ENCODE assay signal across 21 cellular contexts in the genomic region with DNA sequence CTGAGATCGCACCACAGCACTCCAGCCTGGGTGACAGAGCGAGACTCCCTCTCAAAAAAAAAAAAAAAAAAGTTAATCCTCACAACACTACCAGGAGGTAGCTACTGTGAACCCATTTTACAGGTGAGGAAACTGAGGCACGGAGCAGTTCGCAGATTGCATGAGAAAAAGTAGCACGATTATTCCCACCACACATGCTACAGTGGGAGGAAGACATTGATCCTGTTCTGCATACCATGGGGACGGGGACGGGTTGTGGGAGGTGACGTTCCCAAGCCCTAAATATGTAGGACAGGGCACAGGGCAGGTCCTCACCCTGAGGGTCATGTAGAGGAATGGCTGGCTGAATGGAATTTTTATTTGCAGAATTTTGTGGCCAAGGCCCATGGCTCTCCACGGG. TPM values are rescaled to one million over a fixed set of nuclear protein-coding genes. Genes with fewer than 3 reads are reported as not detected.
DNase-seq lines count a peak whose midpoint lies in the region; ATAC-seq, FAIRE-seq and TF ChIP-seq lines count a peak whose summit lies in the region.
"Had no signal": no experiment of that assay in that cellular context is flagged by ENCODE, and none has a peak within 500 bp of the region (broad histone marks: within the 10 kb centered on the region; RNA-seq: fewer than 3 reads in every experiment).

No MANE protein-coding gene starts in this region.

- intact Hi-C loops in K562 (cut with micrococcal nuclease) (no loop called here), prostate gland (cut with DNase I) (no loop called here)

- FAIRE-seq in GM12891 (lab: Jason Lieb, UNC) (no peak), K562 (lab: Jason Lieb, UNC) (no peak)
- FAIRE-seq: A204.1, D721Med, G401.6, GM19239, H1 had no signal

- POLR2A ChIA-PET in HEK293 (lab: Yijun Ruan, JAX), result no interaction called here
- POLR2A ChIA-PET in K562 (lab: Yijun Ruan, JAX), result no interaction called here

- no peaks in the 10 kb centered on the region for H3K79me2 ChIP-seq in K562 (ENCODE audit: control insufficient read depth, insufficient read depth, low read length)

- DNase-seq in GM12891 (ENCODE audit: insufficient read length, low spot score) (no peak), K562 (ENCODE audit: extremely low read depth in 1 of 4, low spot score in 3 of 4) (no peak), prostate gland (ENCODE audit: low spot score) (no peak), 8988T (no peak), SKM-1 (lab: John Stamatoyannopoulos, UW; ENCODE audit: unreplicated experiment) (no peak)
- DNase-seq: ACHN; Caco-2; CD4-positive, alpha-beta T cell; H9; IMR-90; KBM-7 had no signal

- CTCF ChIA-PET in HEK293 (lab: Yijun Ruan, JAX), result no interaction called here
- CTCF ChIA-PET in K562 (lab: Yijun Ruan, JAX; ENCODE audit: low intra/inter-chr PET ratio), result no interaction called here

- H3K27me3 ChIP-seq in K562 (ENCODE audit: control insufficient read depth in 2 of 2, insufficient read depth in 2 of 2, low read length in 2 of 2), result peaks cover 12 to 24% of the 10 kb centered on the region in 2 experiments; a peak in 3 of 5 replicates
- H3K27me3 ChIP-seq in prostate gland (replicated peaks; ENCODE audit: insufficient read depth), result no peaks in the 10 kb centered on the region

- no peaks in the 10 kb centered on the region for H3K9me3 ChIP-seq in HEK293 (ENCODE audit: control insufficient read depth, insufficient read depth, low read depth, low read length)
- no peaks in the 10 kb centered on the region for H3K9me3 ChIP-seq in K562 (replicated peaks; ENCODE audit: control insufficient read depth, insufficient read depth, low read depth, low read length)
- H3K9me3 ChIP-seq in prostate gland, result no peaks in the 10 kb centered on the region
- H3K9me3 ChIP-seq: Caco-2 had no signal

- TF ChIP-seq CTCF in HEK293 (tag by site-specific recombination; IDR thresholded peaks at IDR 0.05), result no peak
- TF ChIP-seq CTCF in K562 (IDR thresholded peaks at IDR 0.05 in 2 of 3, conservative IDR thresholded peaks at IDR 0.05 in 1 of 3; ENCODE audit: insufficient read depth in 2 of 3, low read depth in 1 of 3, low read length in 3 of 3), result no peak
- no peak for TF ChIP-seq CTCF in prostate gland (IDR thresholded peaks at IDR 0.05)

- no peaks in the 10 kb centered on the region for H3K36me3 ChIP-seq in HEK293 (ENCODE audit: control insufficient read depth in 2 of 2, insufficient read depth in 1 of 2, low read length in 2 of 2)
- H3K36me3 ChIP-seq in K562 (ENCODE audit: control insufficient read depth, insufficient read depth, low read length), result no peaks in the 10 kb centered on the region
- no peaks in the 10 kb centered on the region for H3K36me3 ChIP-seq in prostate gland

- no peak overlapping the region for H3K9ac ChIP-seq in K562 (ENCODE audit: insufficient read depth in 1 of 2, low read depth in 2 of 2, low read length in 2 of 2)

- no peaks in the 10 kb centered on the region for H3K9me1 ChIP-seq in K562 (ENCODE audit: control insufficient read depth, insufficient read depth, low read length)

- no peak for TF ChIP-seq EP300 in K562 (IDR thresholded peaks at IDR 0.05; ENCODE audit: low read length)

- H3K4me3 ChIP-seq in HEK293 (ENCODE audit: low read depth, low read length), result no peak overlapping the region
- no peak overlapping the region for H3K4me3 ChIP-seq in K562
- no peak overlapping the region for H3K4me3 ChIP-seq in prostate gland

- WGBS in K562 (ENCODE audit: insufficient coverage, low coverage, missing lambda C conversion rate), result 3% methylated on average over 9 of the region's 9 CpGs
- 78% methylated on average over 9 of the region's 9 CpGs for WGBS in prostate gland

- peak; percentile 44; the same call in 1 of the 2 replicates for TF ChIP-seq POLR2A in GM12891 (IDR thresholded peaks at IDR 0.05; ENCODE audit: low read depth, low read length)
- TF ChIP-seq POLR2A in K562 (conservative IDR thresholded peaks at IDR 0.05), result no peak
- no peak for TF ChIP-seq POLR2A in prostate gland (IDR thresholded peaks at IDR 0.05)

- in situ Hi-C loops in K562 (cut with MboI), result no loop called here

- no peak overlapping the region for H3K4me2 ChIP-seq in K562 (ENCODE audit: insufficient read depth, low read length)

- no peak overlapping the region for H3K27ac ChIP-seq in HEK293 (ENCODE audit: extremely low read depth, low read depth, low read length)
- H3K27ac ChIP-seq in K562 (ENCODE audit: extremely low read depth, low read depth, low read length), result no peak overlapping the region
- H3K27ac ChIP-seq in prostate gland, result no peak overlapping the region
- H3K27ac ChIP-seq: C4-2B, HL-60 had no signal

- no peak overlapping the region for H2AFZ ChIP-seq in K562 (ENCODE audit: low read depth, low read length)

- no peaks in the 10 kb centered on the region for H4K20me1 ChIP-seq in K562 (replicated peaks; ENCODE audit: control insufficient read depth, insufficient read depth, low read length)

- no TSS peak for BruUV-seq in K562 (replicated peaks; lab: Mats Ljungman, UMichigan)

- H3K4me1 ChIP-seq in HEK293 (ENCODE audit: control insufficient read depth, insufficient read depth, low read length), result no peaks in the 10 kb centered on the region
- H3K4me1 ChIP-seq in K562 (replicated peaks in 1 of 2; ENCODE audit: control insufficient read depth in 2 of 2, insufficient read depth in 2 of 2, low read length in 2 of 2), result no peaks in the 10 kb centered on the region
- no peaks in the 10 kb centered on the region for H3K4me1 ChIP-seq in prostate gland (replicated peaks)
- H3K4me1 ChIP-seq: Caco-2 had no signal

- TF ChIP-seq RAD21 in K562 (CRISPR knock-in tag; conservative IDR thresholded peaks at IDR 0.05 in 1 of 2, IDR thresholded peaks at IDR 0.05 in 1 of 2), result no peak

- no peak for ATAC-seq in K562

TF ChIP-seq in GM12891, 5 proteins besides CTCF, POLR2A, EP300 and RAD21:
- TF ChIP-seq POLR2AphosphoS5 (IDR thresholded peaks at IDR 0.05; ENCODE audit: low read depth, low read length), result peak; percentile 55
- TF ChIP-seq TAF1 (IDR thresholded peaks at IDR 0.05; ENCODE audit: low read depth, low read length), result no peak
TF ChIP-seq in GM12891: peak in this region for 1.

TF ChIP-seq in HEK293, 187 proteins besides CTCF, POLR2A, EP300 and RAD21 (continues in another document):
- TF ChIP-seq ZFHX2 (tag by site-specific recombination; conservative IDR thresholded peaks at IDR 0.05) (no peak), ZNF837 (tag by site-specific recombination; IDR thresholded peaks at IDR 0.05) (no peak), ZNF175 (tag by site-specific recombination; IDR thresholded peaks at IDR 0.05) (no peak)

TF ChIP-seq in K562, 482 proteins besides CTCF, POLR2A, EP300 and RAD21:
- TF ChIP-seq OTX1 (CRISPR knock-in tag; IDR thresholded peaks at IDR 0.05) (no peak), BCOR (IDR thresholded peaks at IDR 0.05) (peak; percentile 87), RBM25 (IDR thresholded peaks at IDR 0.05; ENCODE audit: low read depth, low read length, severe bottlenecking) (peak; percentile 31)

RNA-seq across cellular contexts. Expression of a gene that starts 23.7 kb away (rescaled TPM):
- polyA plus RNA-seq in GM12891 (2012; ENCODE audit: low read depth, missing spikeins), result 60.4 TPM
- total RNA-seq in K562 (2011; cell fraction: chromatin; rRNA removed; ENCODE audit: low replicate concordance), result not detected in 2 replicates
- not detected in 2 replicates for total RNA-seq in K562 (2011; cell fraction: nucleolus; rRNA removed)
- not detected in 2 replicates for total RNA-seq in K562 (2011; cell fraction: nucleoplasm; rRNA removed)
- total RNA-seq in K562 (2014; rRNA removed) (not detected in 2 replicates), K562 (2014; rRNA removed; fragmentation: Illumina TruSeq; extraction: Trizol) (not detected in 2 replicates), K562 (2015; rRNA removed; fragmentation: Illumina TruSeq; extraction: Trizol) (not detected in 2 replicates), K562 (2021) (not detected in 2 replicates), prostate gland (1 to 10 TPM in 1 of 2 donors, under 1 TPM in 1; 0.14 to 1.0 TPM)
- polyA plus RNA-seq in K562 (2011; rRNA removed) (0.03 TPM in 1 of 2 replicates, not detected in the other), K562 (2014; fragmentation: Illumina TruSeq; extraction: Trizol) (not detected in 2 replicates), K562 (2014; fragmentation: Nextera tagmentation; extraction: Ambion mirVana) (not detected), K562 (2014; rRNA removed) (not detected in 2 replicates)
- polyA plus RNA-seq in K562 (2011; cell fraction: cytosol; rRNA removed), result not detected in 2 replicates
- not detected in 2 replicates for polyA plus RNA-seq in K562 (2011; cell fraction: nucleus; rRNA removed)
- polyA plus RNA-seq in K562 (2012), result not detected in 2 replicates
- polyA minus RNA-seq in K562 (2011; rRNA and poly(A)+ RNA removed), result not detected in 2 replicates
- not detected in 2 replicates for polyA minus RNA-seq in K562 (2011; cell fraction: cytosol; rRNA and poly(A)+ RNA removed)
- not detected in 2 replicates for polyA minus RNA-seq in K562 (2011; cell fraction: nucleus; rRNA and poly(A)+ RNA removed)
- total RNA-seq: Caco-2; CD4-positive, alpha-beta T cell; H1; H9; HT1080; IMR-90 had no signal
- polyA plus RNA-seq: BJ, H1 had no signal

RNA-seq across cellular contexts. Expression of a gene that starts 34.8 kb away (rescaled TPM):
- 194 TPM for polyA plus RNA-seq in GM12891 (2012; ENCODE audit: low read depth, missing spikeins)
- total RNA-seq in K562 (2011; cell fraction: chromatin; rRNA removed; ENCODE audit: low replicate concordance), result 5.1 and 13.9 TPM in 2 replicates
- total RNA-seq in K562 (2011; cell fraction: nucleolus; rRNA removed), result 55.0 and 85.4 TPM in 2 replicates
- total RNA-seq in K562 (2011; cell fraction: nucleoplasm; rRNA removed), result 23.9 and 26.6 TPM in 2 replicates
- total RNA-seq in K562 (2014; rRNA removed) (842 and 854 TPM in 2 replicates), K562 (2014; rRNA removed; fragmentation: Illumina TruSeq; extraction: Trizol) (7.4 and 14.9 TPM in 2 replicates), K562 (2015; rRNA removed; fragmentation: Illumina TruSeq; extraction: Trizol) (227 and 243 TPM in 2 replicates), K562 (2021) (289 and 313 TPM in 2 replicates), prostate gland (100 to 1,000 TPM; 507 to 534 TPM)
- polyA plus RNA-seq in K562 (2011; rRNA removed) (137 and 185 TPM in 2 replicates), K562 (2014; fragmentation: Illumina TruSeq; extraction: Trizol) (37.6 and 257 TPM in 2 replicates), K562 (2014; fragmentation: Nextera tagmentation; extraction: Ambion mirVana) (10 to 100 TPM; 31.3 to 91.8 TPM), K562 (2014; rRNA removed) (810 and 833 TPM in 2 replicates)
- polyA plus RNA-seq in K562 (2011; cell fraction: cytosol; rRNA removed), result 393 and 1,045 TPM in 2 replicates
- polyA plus RNA-seq in K562 (2011; cell fraction: nucleus; rRNA removed), result 125 and 147 TPM in 2 replicates
- polyA plus RNA-seq in K562 (2012), result 246 and 272 TPM in 2 replicates
- 14.2 and 24.3 TPM in 2 replicates for polyA minus RNA-seq in K562 (2011; rRNA and poly(A)+ RNA removed)
- 76.8 and 119 TPM in 2 replicates for polyA minus RNA-seq in K562 (2011; cell fraction: cytosol; rRNA and poly(A)+ RNA removed)
- 20.3 and 27.4 TPM in 2 replicates for polyA minus RNA-seq in K562 (2011; cell fraction: nucleus; rRNA and poly(A)+ RNA removed)
